In genomic region chr13:52158629-52159158, GRCh38 we compare ENCODE assay signal across 8 cellular contexts. TPM values are rescaled to one million over a fixed set of nuclear protein-coding genes. Genes with fewer than 3 reads are reported as not detected.
DNase-seq lines count a peak whose midpoint lies in the region; ATAC-seq and TF ChIP-seq lines count a peak whose summit lies in the region.

No MANE protein-coding gene starts in this region.

- no peaks in the 10 kb centered on the region for H3K36me3 Mint-ChIP-seq in activated CD8-positive, alpha-beta memory T cell treated with anti-CD3 and anti-CD28 coated beads, Interleukin-2, amount 10 ng/mL, durations not matched to agents 7 days and 5 days
- H3K36me3 Mint-ChIP-seq in nephron progenitor cell (ENCODE audit: low read depth): no peaks in the 10 kb centered on the region

- CTCF ChIA-PET in activated CD8-positive, alpha-beta memory T cell treated with anti-CD3 and anti-CD28 coated beads, Interleukin-2, amount 10 ng/mL, durations not matched to agents 7 days and 5 days (lab: Charles Lee): interaction anchor here (1.2 to 2.9 kb wide), 2 partner anchors 9 to 36 kb away, joined by 3 to 8 read pairs; no protein-coding TSS in a partner anchor

- peak overlapping the region; percentile 78 for H3K4me3 ChIP-seq in fibroblast of the aortic adventitia (ENCODE audit: low read depth, low read length)

- peaks cover 19% of the 10 kb centered on the region for H3K27me3 Mint-ChIP-seq in activated CD8-positive, alpha-beta memory T cell treated with anti-CD3 and anti-CD28 coated beads, Interleukin-2, amount 10 ng/mL, durations not matched to agents 7 days and 5 days
- peaks cover 4% of the 10 kb centered on the region for H3K27me3 Mint-ChIP-seq in nephron progenitor cell (ENCODE audit: low read depth, poor library complexity)

- peak overlapping the region; percentile 78 for H3K4me3 Mint-ChIP-seq in activated CD8-positive, alpha-beta memory T cell treated with anti-CD3 and anti-CD28 coated beads, Interleukin-2, amount 10 ng/mL, durations not matched to agents 7 days and 5 days
- H3K4me3 Mint-ChIP-seq in nephron progenitor cell: peak overlapping the region; percentile 92

- H3K4me1 Mint-ChIP-seq in activated CD8-positive, alpha-beta memory T cell treated with anti-CD3 and anti-CD28 coated beads, Interleukin-2, amount 10 ng/mL, durations not matched to agents 7 days and 5 days: peaks cover 39% of the 10 kb centered on the region
- peaks cover 46% of the 10 kb centered on the region for H3K4me1 Mint-ChIP-seq in nephron progenitor cell

- TF ChIP-seq CTCF in VCaP (conservative IDR thresholded peaks at IDR 0.05) (no peak), fibroblast of the aortic adventitia (IDR thresholded peaks at IDR 0.05; ENCODE audit: insufficient read depth, low read length) (no peak), nephron progenitor cell (IDR thresholded peaks at IDR 0.05) (no peak), GM10266 (IDR thresholded peaks at IDR 0.05; ENCODE audit: control insufficient read depth, insufficient read depth, low read depth, missing control alignments) (no peak)

- H3K27ac Mint-ChIP-seq in activated CD8-positive, alpha-beta memory T cell treated with anti-CD3 and anti-CD28 coated beads, Interleukin-2, amount 10 ng/mL, durations not matched to agents 7 days and 5 days: peak overlapping the region; percentile 73
- peak overlapping the region; percentile 74 for H3K27ac Mint-ChIP-seq in nephron progenitor cell

- no peak for DNase-seq in activated CD8-positive, alpha-beta memory T cell treated with anti-CD3 and anti-CD28 coated beads, Interleukin-2, amount 10 ng/mL, durations not matched to agents 7 days and 5 days
- no peak for DNase-seq in activated CD8-positive, alpha-beta memory T cell treated with anti-CD3 and anti-CD28 coated beads, Interleukin-2, amount 50 U/mL, for 48 hours
- DNase-seq in fibroblast of the aortic adventitia (ENCODE audit: low read depth): peak; percentile 62
- no peak for DNase-seq in nephron progenitor cell
- DNase-seq in GM10266 (ENCODE audit: extremely low spot score): no peak

- no peak for ATAC-seq in activated CD8-positive, alpha-beta memory T cell treated with anti-CD3 and anti-CD28 coated beads, Interleukin-2, amount 10 ng/mL, durations not matched to agents 7 days and 5 days
- ATAC-seq in HG03064 (IDR thresholded peaks at IDR 0.05; ENCODE audit: low read depth, unreplicated experiment): peak; percentile 32
- no peak for ATAC-seq in HG03354 (IDR thresholded peaks at IDR 0.05; ENCODE audit: poor library complexity, severe bottlenecking, unreplicated experiment)

- H3K9me3 Mint-ChIP-seq in activated CD8-positive, alpha-beta memory T cell treated with anti-CD3 and anti-CD28 coated beads, Interleukin-2, amount 10 ng/mL, durations not matched to agents 7 days and 5 days (ENCODE audit: low read depth): no peaks in the 10 kb centered on the region
- H3K9me3 Mint-ChIP-seq in nephron progenitor cell: peaks cover 5% of the 10 kb centered on the region

- peak overlapping the region; percentile 75 for H3K27ac ChIP-seq in VCaP

RNA-seq across cellular contexts. Expression of gene NEK3, which starts 0.7 kb away (rescaled TPM):
- total RNA-seq in activated CD8-positive, alpha-beta memory T cell treated with anti-CD3 and anti-CD28 coated beads, Interleukin-2, amount 10 ng/mL, durations not matched to agents 7 days and 5 days: 1 to 10 TPM; 2.6 to 2.8 TPM
- total RNA-seq in fibroblast of the aortic adventitia (ENCODE audit: low replicate concordance): 12.3 and 33.9 TPM in 2 replicates

RNA-seq across cellular contexts. Expression of gene NEK5, which starts 29.8 kb away (rescaled TPM):
- total RNA-seq in activated CD8-positive, alpha-beta memory T cell treated with anti-CD3 and anti-CD28 coated beads, Interleukin-2, amount 10 ng/mL, durations not matched to agents 7 days and 5 days: not detected
- 0.45 TPM in 1 of 2 replicates, not detected in the other for total RNA-seq in fibroblast of the aortic adventitia (ENCODE audit: low replicate concordance)
